ENCODE assay signal across 9 cellular contexts in genomic region chr11:108237058-108237481, GRCh38. TPM values are rescaled to one million over a fixed set of nuclear protein-coding genes. Genes with fewer than 3 reads are reported as not detected.
DNase-seq lines count a peak whose midpoint lies in the region; ATAC-seq, FAIRE-seq and TF ChIP-seq lines count a peak whose summit lies in the region.
"Had no signal": no experiment of that assay in that cellular context is flagged by ENCODE, and none has a peak within 500 bp of the region (broad histone marks: within the 10 kb centered on the region; RNA-seq: fewer than 3 reads in every experiment).

No MANE protein-coding gene starts in this region.

- peaks cover 26% of the 10 kb centered on the region for H3F3A ChIP-seq in DOHH2 (ENCODE audit: control insufficient read depth, insufficient read depth)

- ATAC-seq in GM21423 (IDR thresholded peaks at IDR 0.05; ENCODE audit: unreplicated experiment) (peak; percentile 56), HG03432 (IDR thresholded peaks at IDR 0.05; ENCODE audit: unreplicated experiment) (peak; percentile 53), K562 (peak; percentile 33; the same call in 2 of the 3 replicates)

- no peaks in the 10 kb centered on the region for H3K9me2 ChIP-seq in DOHH2 (replicated peaks; ENCODE audit: control insufficient read depth, low read length)

- no peak for TF ChIP-seq RAD21 in K562 (CRISPR knock-in tag; conservative IDR thresholded peaks at IDR 0.05 in 1 of 2, IDR thresholded peaks at IDR 0.05 in 1 of 2)

- H3K9me3 ChIP-seq in DOHH2 (ENCODE audit: control insufficient read depth, insufficient read depth, low read length) = no peaks in the 10 kb centered on the region
- H3K9me3 ChIP-seq in K562 (replicated peaks; ENCODE audit: control insufficient read depth, insufficient read depth, low read depth, low read length) = no peaks in the 10 kb centered on the region

- H3K27ac ChIP-seq in DOHH2 (ENCODE audit: low read depth, low read length) (peak overlapping the region; percentile 84), K562 (ENCODE audit: extremely low read depth, low read depth, low read length) (no peak overlapping the region), RWPE1 (no peak overlapping the region)
- H3K27ac ChIP-seq: PC-9 had no signal

- TF ChIP-seq POLR2A in K562 (conservative IDR thresholded peaks at IDR 0.05) = no peak

- CTCF ChIA-PET in K562 (lab: Yijun Ruan, JAX; ENCODE audit: low intra/inter-chr PET ratio) = no interaction called here
- CTCF ChIA-PET in RWPE1 (lab: Yijun Ruan, JAX) = interaction anchor here (0.6 to 0.8 kb wide), 4 partner anchors 99 to 315 kb away, joined by 3 to 7 read pairs (median 3); no protein-coding TSS in a partner anchor

- no peak for TF ChIP-seq EP300 in K562 (IDR thresholded peaks at IDR 0.05; ENCODE audit: low read length)

- H4K20me1 ChIP-seq in DOHH2 (ENCODE audit: control insufficient read depth, insufficient read depth, low read depth, low read length) (no peaks in the 10 kb centered on the region), K562 (replicated peaks; ENCODE audit: control insufficient read depth, insufficient read depth, low read length) (no peaks in the 10 kb centered on the region)

- no peak for DNase-seq in K562 (ENCODE audit: extremely low read depth in 1 of 4, low spot score in 3 of 4)
- DNase-seq in RWPE1 (ENCODE audit: low spot score) = no peak
- no peak for DNase-seq in 8988T
- DNase-seq in SK-N-DZ (ENCODE audit: low spot score) = no peak
- DNase-seq in NCI-H526 treated with DMSO at 0.1 percent for 48 hours (lab: John Stamatoyannopoulos, UW) = no peak
- DNase-seq: PC-9 had no signal

- peaks cover 35% of the 10 kb centered on the region for H3K79me2 ChIP-seq in DOHH2 (ENCODE audit: control insufficient read depth, low read length)
- no peaks in the 10 kb centered on the region for H3K79me2 ChIP-seq in K562 (ENCODE audit: control insufficient read depth, insufficient read depth, low read length)

- POLR2A ChIA-PET in K562 (lab: Yijun Ruan, JAX) = interaction anchor here (0.9 to 1.4 kb wide), 3 partner anchors 8 to 14 kb away, joined by 4 to 7 read pairs (median 5); partner anchors contain the start of genes ATM and NPAT
- POLR2A ChIA-PET in RWPE1 (lab: Yijun Ruan, JAX; ENCODE audit: low non-redundant PET) = no interaction called here

- in situ Hi-C loops in K562 (cut with MboI) = no loop called here

- TF ChIP-seq CTCF in DOHH2 (IDR thresholded peaks at IDR 0.05; ENCODE audit: low read depth, low read length, poor library complexity, severe bottlenecking) (no peak), K562 (IDR thresholded peaks at IDR 0.05 in 2 of 3, conservative IDR thresholded peaks at IDR 0.05 in 1 of 3; ENCODE audit: insufficient read depth in 2 of 3, low read depth in 1 of 3, low read length in 3 of 3) (no peak), RWPE1 (conservative IDR thresholded peaks at IDR 0.05; ENCODE audit: low read depth) (no peak)

- BruUV-seq in K562 (replicated peaks; lab: Mats Ljungman, UMichigan) = no TSS peak

- H2AFZ ChIP-seq in K562 (ENCODE audit: low read depth, low read length) = no peak overlapping the region
- H2AFZ ChIP-seq: PC-9 had no signal

- H3K4me1 ChIP-seq in DOHH2 (ENCODE audit: control insufficient read depth, low read length) (peaks cover 48% of the 10 kb centered on the region), K562 (replicated peaks in 1 of 2; ENCODE audit: control insufficient read depth in 2 of 2, insufficient read depth in 2 of 2, low read length in 2 of 2) (no peaks in the 10 kb centered on the region)

- H3K9me1 ChIP-seq in K562 (ENCODE audit: control insufficient read depth, insufficient read depth, low read length) = no peaks in the 10 kb centered on the region

- intact Hi-C loops in K562 (cut with micrococcal nuclease) = no loop called here

- 69% methylated on average over 1 of the region's 1 CpG for WGBS in K562 (ENCODE audit: insufficient coverage, low coverage, missing lambda C conversion rate)

- H3K36me3 ChIP-seq in DOHH2 (ENCODE audit: control insufficient read depth, low read length) (peaks cover 91% of the 10 kb centered on the region), K562 (ENCODE audit: control insufficient read depth, insufficient read depth, low read length) (peaks cover 18% of the 10 kb centered on the region; the same call in 1 of the 3 replicates)

- H3K4me3 ChIP-seq in DOHH2 (ENCODE audit: low read length) (peak overlapping the region; percentile 53), K562 (no peak overlapping the region)
- H3K4me3 ChIP-seq: PC-9 had no signal

- H3K9ac ChIP-seq in K562 (ENCODE audit: insufficient read depth in 1 of 2, low read depth in 2 of 2, low read length in 2 of 2) = no peak overlapping the region

- FAIRE-seq in K562 (lab: Jason Lieb, UNC) = no peak

- peak overlapping the region; percentile 72 for H3K4me2 ChIP-seq in DOHH2 (ENCODE audit: low read length)
- H3K4me2 ChIP-seq in K562 (ENCODE audit: insufficient read depth, low read length) = no peak overlapping the region
- H3K4me2 ChIP-seq: PC-9 had no signal

- H3K27me3 ChIP-seq in DOHH2 (ENCODE audit: control insufficient read depth, low read length) (no peaks in the 10 kb centered on the region), K562 (ENCODE audit: control insufficient read depth in 2 of 2, insufficient read depth in 2 of 2, low read length in 2 of 2) (no peaks in the 10 kb centered on the region)

TF ChIP-seq in K562, 482 proteins besides CTCF, POLR2A, EP300 and RAD21 (continues in another document):
- TF ChIP-seq FOSL1 (tag; conservative IDR thresholded peaks at IDR 0.05) (no peak), ZNF277 (CRISPR knock-in tag; IDR thresholded peaks at IDR 0.05; ENCODE audit: borderline replicate concordance) (no peak), ZNF324 (CRISPR knock-in tag; IDR thresholded peaks at IDR 0.05) (no peak), MAFG (tag; conservative IDR thresholded peaks at IDR 0.05) (peak; percentile 27; the same call in 1 of the 2 replicates), ZNF431 (CRISPR knock-in tag; IDR thresholded peaks at IDR 0.05) (no peak), ZSCAN29 (IDR thresholded peaks at IDR 0.05) (no peak), ILF3 (IDR thresholded peaks at IDR 0.05; ENCODE audit: borderline replicate concordance) (no peak), ETS2 (tag; IDR thresholded peaks at IDR 0.05; ENCODE audit: borderline replicate concordance, poor library complexity, severe bottlenecking) (no peak), FOXJ3 (CRISPR knock-in tag; IDR thresholded peaks at IDR 0.05) (no peak), CBFA2T2 (conservative IDR thresholded peaks at IDR 0.05) (no peak)

RNA-seq across cellular contexts. Expression of gene ATM, which starts 14.2 kb away (rescaled TPM):
- 94.8 and 383 TPM in 2 replicates for total RNA-seq in K562 (2011; cell fraction: chromatin; rRNA removed; ENCODE audit: low replicate concordance)
- 55.4 and 62.4 TPM in 2 replicates for total RNA-seq in K562 (2011; cell fraction: nucleolus; rRNA removed)
- total RNA-seq in K562 (2011; cell fraction: nucleoplasm; rRNA removed) = 146 and 241 TPM in 2 replicates
- total RNA-seq in K562 (2014; rRNA removed) (22.6 and 34.8 TPM in 2 replicates), K562 (2014; rRNA removed; fragmentation: Illumina TruSeq; extraction: Trizol) (44.0 and 45.4 TPM in 2 replicates), K562 (2015; rRNA removed; fragmentation: Illumina TruSeq; extraction: Trizol) (41.4 and 43.0 TPM in 2 replicates), K562 (2021) (26.2 and 26.9 TPM in 2 replicates)
- polyA plus RNA-seq in K562 (2011; rRNA removed) (42.4 and 46.8 TPM in 2 replicates), K562 (2014; fragmentation: Illumina TruSeq; extraction: Trizol) (16.8 and 23.0 TPM in 2 replicates), K562 (2014; fragmentation: Nextera tagmentation; extraction: Ambion mirVana) (1 to 10 TPM; 8.3 to 9.0 TPM), K562 (2014; rRNA removed) (24.3 and 24.7 TPM in 2 replicates)
- 6.2 and 19.0 TPM in 2 replicates for polyA plus RNA-seq in K562 (2011; cell fraction: cytosol; rRNA removed)
- 58.4 and 79.4 TPM in 2 replicates for polyA plus RNA-seq in K562 (2011; cell fraction: nucleus; rRNA removed)
- polyA plus RNA-seq in K562 (2012) = 11.2 and 15.4 TPM in 2 replicates
- 125 and 138 TPM in 2 replicates for polyA minus RNA-seq in K562 (2011; rRNA and poly(A)+ RNA removed)
- polyA minus RNA-seq in K562 (2011; cell fraction: cytosol; rRNA and poly(A)+ RNA removed) = 19.8 and 31.4 TPM in 2 replicates
- polyA minus RNA-seq in K562 (2011; cell fraction: nucleus; rRNA and poly(A)+ RNA removed) = 130 and 239 TPM in 2 replicates
- polyA plus RNA-seq in SK-N-DZ (2014; cell fraction: cytosol; rRNA removed) = 28.2 and 36.1 TPM in 2 replicates
- 27.2 and 49.0 TPM in 2 replicates for polyA plus RNA-seq in SK-N-DZ (2014; cell fraction: nucleus; rRNA removed)

RNA-seq across cellular contexts. Expression of gene NPAT, which starts 14.6 kb away (rescaled TPM):
- 23.8 and 90.2 TPM in 2 replicates for total RNA-seq in K562 (2011; cell fraction: chromatin; rRNA removed; ENCODE audit: low replicate concordance)
- 13.3 and 24.3 TPM in 2 replicates for total RNA-seq in K562 (2011; cell fraction: nucleolus; rRNA removed)
- 29.5 and 35.3 TPM in 2 replicates for total RNA-seq in K562 (2011; cell fraction: nucleoplasm; rRNA removed)
- total RNA-seq in K562 (2014; rRNA removed) (16.1 and 18.8 TPM in 2 replicates), K562 (2014; rRNA removed; fragmentation: Illumina TruSeq; extraction: Trizol) (30.0 and 35.1 TPM in 2 replicates), K562 (2015; rRNA removed; fragmentation: Illumina TruSeq; extraction: Trizol) (27.4 and 27.7 TPM in 2 replicates), K562 (2021) (21.6 and 22.1 TPM in 2 replicates)
- polyA plus RNA-seq in K562 (2011; rRNA removed) (21.1 and 24.4 TPM in 2 replicates), K562 (2014; fragmentation: Illumina TruSeq; extraction: Trizol) (19.2 and 22.8 TPM in 2 replicates), K562 (2014; fragmentation: Nextera tagmentation; extraction: Ambion mirVana) (10 to 100 TPM in 1 of 2 experiments, 1 to 10 TPM in 1; 8.8 to 11.1 TPM), K562 (2014; rRNA removed) (15.9 and 17.3 TPM in 2 replicates)
- polyA plus RNA-seq in K562 (2011; cell fraction: cytosol; rRNA removed) = 5.4 and 8.4 TPM in 2 replicates
- polyA plus RNA-seq in K562 (2011; cell fraction: nucleus; rRNA removed) = 25.9 and 29.4 TPM in 2 replicates
- polyA plus RNA-seq in K562 (2012) = 8.5 and 11.3 TPM in 2 replicates
- polyA minus RNA-seq in K562 (2011; rRNA and poly(A)+ RNA removed) = 56.2 and 59.9 TPM in 2 replicates
- polyA minus RNA-seq in K562 (2011; cell fraction: cytosol; rRNA and poly(A)+ RNA removed) = 14.9 and 19.6 TPM in 2 replicates
- polyA minus RNA-seq in K562 (2011; cell fraction: nucleus; rRNA and poly(A)+ RNA removed) = 22.9 and 42.9 TPM in 2 replicates
- 7.3 TPM in 2 replicates for polyA plus RNA-seq in SK-N-DZ (2014; cell fraction: cytosol; rRNA removed)
- 8.2 and 17.0 TPM in 2 replicates for polyA plus RNA-seq in SK-N-DZ (2014; cell fraction: nucleus; rRNA removed)
